In genomic region chr5:100900796-100901731, GRCh38 we compare ENCODE assay signal across 1 cellular context.
TF ChIP-seq lines count a peak whose summit lies in the region.

No MANE protein-coding gene starts in this region.

TF ChIP-seq in GM12878, 131 proteins besides CTCF, POLR2A, EP300 and RAD21 (continued from another document and continues in another):
- TF ChIP-seq HSF1 (IDR thresholded peaks at IDR 0.05; ENCODE audit: low read depth, low read length) (no peak), JUNB (IDR thresholded peaks at IDR 0.05) (no peak), USF2 (IDR thresholded peaks at IDR 0.05; ENCODE audit: borderline replicate concordance, low read depth, low read length) (no peak), RELB (IDR thresholded peaks at IDR 0.05; ENCODE audit: low read depth) (peak; percentile 28), MYC (IDR thresholded peaks at IDR 0.05; ENCODE audit: insufficient read depth, insufficient read length, insufficient replicate concordance, low read length, severe bottlenecking) (no peak), SREBF2 (IDR thresholded peaks at IDR 0.05; ENCODE audit: low read length) (no peak), ZBTB4 (CRISPR knock-in tag; IDR thresholded peaks at IDR 0.05) (no peak), PAX5 (IDR thresholded peaks at IDR 0.05; ENCODE audit: borderline replicate concordance, low read depth, low read length) (peak; percentile 67; the same call in 1 of the 2 replicates), ZBTB40 (IDR thresholded peaks at IDR 0.05; ENCODE audit: borderline replicate concordance) (peak; percentile 48; the same call in 1 of the 2 replicates), ATF7 (IDR thresholded peaks at IDR 0.05; ENCODE audit: low read depth) (no peak), MTA3 (IDR thresholded peaks at IDR 0.05; ENCODE audit: borderline replicate concordance, low read length) (no peak), POU2F2 (IDR thresholded peaks at IDR 0.05; ENCODE audit: borderline replicate concordance, low read depth, low read length) (peak; percentile 7; the same call in 1 of the 3 replicates), FOS (IDR thresholded peaks at IDR 0.05; ENCODE audit: borderline replicate concordance, extremely low read depth, insufficient read length) (no peak), SRF (IDR thresholded peaks at IDR 0.05; ENCODE audit: low read depth in 2 of 2, low read length in 2 of 2) (0 out of 4 replicates have a peak, but pooled peaks of 1 of the 2 experiments have one; percentile 33), BHLHE40 (IDR thresholded peaks at IDR 0.05; ENCODE audit: borderline replicate concordance in 1 of 2, low read depth in 2 of 2, low read length in 1 of 2) (0 out of 4 replicates have a peak, but pooled peaks of 1 of the 2 experiments have one; percentile 4), JUND (IDR thresholded peaks at IDR 0.05; ENCODE audit: low read depth, low read length) (no peak), NKRF (conservative IDR thresholded peaks at IDR 0.05) (peak; percentile 53; the same call in 1 of the 2 replicates), BACH1 (IDR thresholded peaks at IDR 0.05; ENCODE audit: borderline replicate concordance) (peak; percentile 62; the same call in 1 of the 2 replicates), IKZF1 (conservative IDR thresholded peaks at IDR 0.05) (peak; percentile 69; the same call in 1 of the 2 replicates), GATAD2B (conservative IDR thresholded peaks at IDR 0.05; ENCODE audit: low read depth) (peak; percentile 58; the same call in 1 of the 2 replicates), MXI1 (IDR thresholded peaks at IDR 0.05; ENCODE audit: low read depth, low read length) (peak; percentile 34; the same call in 1 of the 2 replicates), CREB1 (IDR thresholded peaks at IDR 0.05; ENCODE audit: low read depth) (no peak; the same call in 1 of the 2 replicates), ZNF622 (IDR thresholded peaks at IDR 0.05) (no peak), DPF2 (IDR thresholded peaks at IDR 0.05) (peak; percentile 57), BCLAF1 (IDR thresholded peaks at IDR 0.05) (no peak), SP1 (IDR thresholded peaks at IDR 0.05; ENCODE audit: low read depth, low read length) (no peak), KLF5 (IDR thresholded peaks at IDR 0.05; ENCODE audit: partially characterized antibody) (no peak), TCF3 (IDR thresholded peaks at IDR 0.05; ENCODE audit: borderline replicate concordance, insufficient read depth, low read depth, low read length) (0 out of 2 replicates have a peak, but pooled peaks have one; percentile 27), FOXK2 (IDR thresholded peaks at IDR 0.05) (no peak), SMAD1 (IDR thresholded peaks at IDR 0.05; ENCODE audit: low read depth, partially characterized antibody) (peak; percentile 60), SIX5 (IDR thresholded peaks at IDR 0.05; ENCODE audit: low read depth, low read length, severe bottlenecking) (no peak), ZBTB33 (IDR thresholded peaks at IDR 0.05) (no peak), NR2F1 (conservative IDR thresholded peaks at IDR 0.05) (no peak), PML (IDR thresholded peaks at IDR 0.05; ENCODE audit: low read length) (peak; percentile 56), EGR1 (IDR thresholded peaks at IDR 0.05; ENCODE audit: borderline replicate concordance in 1 of 2, low read depth in 2 of 2, low read length in 2 of 2) (no peak; a peak in 1 of 3 replicates)
